In genomic region chr3:143973352-143974021, GRCh38 we compare ENCODE assay signal across 3 cellular contexts.
TF ChIP-seq lines count a peak whose summit lies in the region.

No MANE protein-coding gene starts in this region.

TF ChIP-seq in SK-N-SH, 30 proteins besides CTCF, POLR2A, EP300 and RAD21:
- TF ChIP-seq ZBTB33 (IDR thresholded peaks at IDR 0.05; ENCODE audit: borderline replicate concordance, low read depth) = no peak
- TF ChIP-seq NFIC (IDR thresholded peaks at IDR 0.05; ENCODE audit: borderline replicate concordance) = no peak
- TF ChIP-seq RFX5 (IDR thresholded peaks at IDR 0.05; ENCODE audit: low read length) = no peak
- no peak for TF ChIP-seq FOXJ3 (CRISPR knock-in tag; IDR thresholded peaks at IDR 0.05)
- TF ChIP-seq JUND (IDR thresholded peaks at IDR 0.05) = no peak
- TF ChIP-seq TEAD4 (IDR thresholded peaks at IDR 0.05; ENCODE audit: borderline replicate concordance, insufficient read depth) = no peak
- no peak for TF ChIP-seq MEF2A (IDR thresholded peaks at IDR 0.05; ENCODE audit: borderline replicate concordance, low read depth)
- no peak for TF ChIP-seq SMC3 (IDR thresholded peaks at IDR 0.05; ENCODE audit: low read depth, low read length)
- no peak for TF ChIP-seq IRF3 (IDR thresholded peaks at IDR 0.05; ENCODE audit: low read depth, low read length)
- no peak for TF ChIP-seq USF2 (IDR thresholded peaks at IDR 0.05; ENCODE audit: borderline replicate concordance, low read depth, low read length)
- TF ChIP-seq EZH2phosphoT487 (IDR thresholded peaks at IDR 0.05; ENCODE audit: borderline replicate concordance, low read depth) = no peak
- TF ChIP-seq RXRA (IDR thresholded peaks at IDR 0.05; ENCODE audit: borderline replicate concordance, low read depth) = no peak
- TF ChIP-seq POLR2AphosphoS5 (IDR thresholded peaks at IDR 0.05; ENCODE audit: low read depth, low read length) = no peak
- TF ChIP-seq RCOR1 (IDR thresholded peaks at IDR 0.05; ENCODE audit: low read length) = no peak
- TF ChIP-seq FOXM1 (IDR thresholded peaks at IDR 0.05; ENCODE audit: low read depth) = no peak
- TF ChIP-seq, protein P1, sequence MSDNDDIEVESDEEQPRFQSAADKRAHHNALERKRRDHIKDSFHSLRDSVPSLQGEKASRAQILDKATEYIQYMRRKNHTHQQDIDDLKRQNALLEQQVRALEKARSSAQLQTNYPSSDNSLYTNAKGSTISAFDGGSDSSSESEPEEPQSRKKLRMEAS (IDR thresholded peaks at IDR 0.05; ENCODE audit: low read depth) = no peak
- no peak for TF ChIP-seq SIN3A (IDR thresholded peaks at IDR 0.05; ENCODE audit: borderline replicate concordance, low read depth, low read length)
TF ChIP-seq in SK-N-SH: peak in this region for 0.

TF ChIP-seq in SK-N-SH treated with all-trans-retinoic acid at 6 μM for 48 hours, 23 proteins besides CTCF, POLR2A, EP300 and RAD21:
- TF ChIP-seq POU6F1 (CRISPR knock-in tag; IDR thresholded peaks at IDR 0.05; ENCODE audit: borderline replicate concordance, low read depth) (no peak), OSR1 (CRISPR knock-in tag; IDR thresholded peaks at IDR 0.05) (no peak), ESRRG (CRISPR knock-in tag; IDR thresholded peaks at IDR 0.05) (no peak), RARB (CRISPR knock-in tag; IDR thresholded peaks at IDR 0.05) (no peak), ZFP30 (CRISPR knock-in tag; IDR thresholded peaks at IDR 0.05) (no peak), ZNF8 (CRISPR knock-in tag; IDR thresholded peaks at IDR 0.05) (no peak), PPARA (CRISPR knock-in tag; IDR thresholded peaks at IDR 0.05; ENCODE audit: borderline replicate concordance) (no peak), BACH2 (CRISPR knock-in tag; IDR thresholded peaks at IDR 0.05; ENCODE audit: borderline replicate concordance) (no peak), TOX (CRISPR knock-in tag; IDR thresholded peaks at IDR 0.05; ENCODE audit: borderline replicate concordance) (no peak), ZC3H10 (CRISPR knock-in tag; IDR thresholded peaks at IDR 0.05) (no peak), ZNF70 (CRISPR knock-in tag; IDR thresholded peaks at IDR 0.05) (no peak), ISL1 (CRISPR knock-in tag; IDR thresholded peaks at IDR 0.05) (no peak), ARNTL (CRISPR knock-in tag; IDR thresholded peaks at IDR 0.05; ENCODE audit: borderline replicate concordance, low read depth) (no peak), ZFP3 (CRISPR knock-in tag; IDR thresholded peaks at IDR 0.05) (no peak), GLIS3 (CRISPR knock-in tag; IDR thresholded peaks at IDR 0.05) (no peak)
- TF ChIP-seq, protein P2, sequence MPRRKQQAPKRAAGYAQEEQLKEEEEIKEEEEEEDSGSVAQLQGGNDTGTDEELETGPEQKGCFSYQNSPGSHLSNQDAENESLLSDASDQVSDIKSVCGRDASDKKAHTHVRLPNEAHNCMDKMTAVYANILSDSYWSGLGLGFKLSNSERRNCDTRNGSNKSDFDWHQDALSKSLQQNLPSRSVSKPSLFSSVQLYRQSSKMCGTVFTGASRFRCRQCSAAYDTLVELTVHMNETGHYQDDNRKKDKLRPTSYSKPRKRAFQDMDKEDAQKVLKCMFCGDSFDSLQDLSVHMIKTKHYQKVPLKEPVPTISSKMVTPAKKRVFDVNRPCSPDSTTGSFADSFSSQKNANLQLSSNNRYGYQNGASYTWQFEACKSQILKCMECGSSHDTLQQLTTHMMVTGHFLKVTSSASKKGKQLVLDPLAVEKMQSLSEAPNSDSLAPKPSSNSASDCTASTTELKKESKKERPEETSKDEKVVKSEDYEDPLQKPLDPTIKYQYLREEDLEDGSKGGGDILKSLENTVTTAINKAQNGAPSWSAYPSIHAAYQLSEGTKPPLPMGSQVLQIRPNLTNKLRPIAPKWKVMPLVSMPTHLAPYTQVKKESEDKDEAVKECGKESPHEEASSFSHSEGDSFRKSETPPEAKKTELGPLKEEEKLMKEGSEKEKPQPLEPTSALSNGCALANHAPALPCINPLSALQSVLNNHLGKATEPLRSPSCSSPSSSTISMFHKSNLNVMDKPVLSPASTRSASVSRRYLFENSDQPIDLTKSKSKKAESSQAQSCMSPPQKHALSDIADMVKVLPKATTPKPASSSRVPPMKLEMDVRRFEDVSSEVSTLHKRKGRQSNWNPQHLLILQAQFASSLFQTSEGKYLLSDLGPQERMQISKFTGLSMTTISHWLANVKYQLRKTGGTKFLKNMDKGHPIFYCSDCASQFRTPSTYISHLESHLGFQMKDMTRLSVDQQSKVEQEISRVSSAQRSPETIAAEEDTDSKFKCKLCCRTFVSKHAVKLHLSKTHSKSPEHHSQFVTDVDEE (CRISPR knock-in tag; IDR thresholded peaks at IDR 0.05) = no peak
- TF ChIP-seq, protein P3, sequence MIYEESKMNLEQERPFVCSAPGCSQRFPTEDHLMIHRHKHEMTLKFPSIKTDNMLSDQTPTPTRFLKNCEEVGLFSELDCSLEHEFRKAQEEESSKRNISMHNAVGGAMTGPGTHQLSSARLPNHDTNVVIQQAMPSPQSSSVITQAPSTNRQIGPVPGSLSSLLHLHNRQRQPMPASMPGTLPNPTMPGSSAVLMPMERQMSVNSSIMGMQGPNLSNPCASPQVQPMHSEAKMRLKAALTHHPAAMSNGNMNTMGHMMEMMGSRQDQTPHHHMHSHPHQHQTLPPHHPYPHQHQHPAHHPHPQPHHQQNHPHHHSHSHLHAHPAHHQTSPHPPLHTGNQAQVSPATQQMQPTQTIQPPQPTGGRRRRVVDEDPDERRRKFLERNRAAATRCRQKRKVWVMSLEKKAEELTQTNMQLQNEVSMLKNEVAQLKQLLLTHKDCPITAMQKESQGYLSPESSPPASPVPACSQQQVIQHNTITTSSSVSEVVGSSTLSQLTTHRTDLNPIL (CRISPR knock-in tag; IDR thresholded peaks at IDR 0.05; ENCODE audit: low read depth) = no peak
TF ChIP-seq in SK-N-SH treated with all-trans-retinoic acid at 6 μM for 48 hours: peak in this region for 0.

TF ChIP-seq in HepG2, 621 proteins besides CTCF, POLR2A, EP300 and RAD21 (continued from another document and continues in another):
- TF ChIP-seq, protein P4, sequence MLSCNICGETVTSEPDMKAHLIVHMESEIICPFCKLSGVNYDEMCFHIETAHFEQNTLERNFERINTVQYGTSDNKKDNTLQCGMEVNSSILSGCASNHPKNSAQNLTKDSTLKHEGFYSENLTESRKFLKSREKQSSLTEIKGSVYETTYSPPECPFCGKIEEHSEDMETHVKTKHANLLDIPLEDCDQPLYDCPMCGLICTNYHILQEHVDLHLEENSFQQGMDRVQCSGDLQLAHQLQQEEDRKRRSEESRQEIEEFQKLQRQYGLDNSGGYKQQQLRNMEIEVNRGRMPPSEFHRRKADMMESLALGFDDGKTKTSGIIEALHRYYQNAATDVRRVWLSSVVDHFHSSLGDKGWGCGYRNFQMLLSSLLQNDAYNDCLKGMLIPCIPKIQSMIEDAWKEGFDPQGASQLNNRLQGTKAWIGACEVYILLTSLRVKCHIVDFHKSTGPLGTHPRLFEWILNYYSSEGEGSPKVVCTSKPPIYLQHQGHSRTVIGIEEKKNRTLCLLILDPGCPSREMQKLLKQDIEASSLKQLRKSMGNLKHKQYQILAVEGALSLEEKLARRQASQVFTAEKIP (CRISPR knock-in tag; IDR thresholded peaks at IDR 0.05; ENCODE audit: borderline replicate concordance) = no peak
- TF ChIP-seq ZFP90 (CRISPR knock-in tag; IDR thresholded peaks at IDR 0.05; ENCODE audit: borderline replicate concordance) = no peak
- TF ChIP-seq ZNF562 (CRISPR knock-in tag; IDR thresholded peaks at IDR 0.05; ENCODE audit: borderline replicate concordance) = no peak
- TF ChIP-seq, protein P5, sequence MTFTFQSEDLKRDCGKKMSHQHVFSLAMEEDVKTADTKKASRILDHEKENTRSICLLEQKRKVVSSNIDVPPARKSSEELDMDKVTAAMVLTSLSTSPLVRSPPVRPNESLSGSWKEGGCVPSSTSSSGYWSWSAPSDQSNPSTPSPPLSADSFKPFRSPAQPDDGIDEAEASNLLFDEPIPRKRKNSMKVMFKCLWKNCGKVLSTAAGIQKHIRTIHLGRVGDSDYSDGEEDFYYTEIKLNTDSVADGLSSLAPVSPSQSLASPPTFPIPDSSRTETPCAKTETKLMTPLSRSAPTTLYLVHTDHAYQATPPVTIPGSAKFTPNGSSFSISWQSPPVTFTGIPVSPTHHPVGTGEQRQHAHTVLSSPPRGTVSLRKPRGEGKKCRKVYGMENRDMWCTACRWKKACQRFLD (CRISPR knock-in tag; IDR thresholded peaks at IDR 0.05; ENCODE audit: borderline replicate concordance) = no peak
- no peak for TF ChIP-seq HNRNPUL1 (IDR thresholded peaks at IDR 0.05; ENCODE audit: low read depth, low read length)
- peak; percentile 55; the same call in 1 of the 2 replicates for TF ChIP-seq RXRB (CRISPR knock-in tag; IDR thresholded peaks at IDR 0.05; ENCODE audit: borderline replicate concordance)
- TF ChIP-seq, protein P6, sequence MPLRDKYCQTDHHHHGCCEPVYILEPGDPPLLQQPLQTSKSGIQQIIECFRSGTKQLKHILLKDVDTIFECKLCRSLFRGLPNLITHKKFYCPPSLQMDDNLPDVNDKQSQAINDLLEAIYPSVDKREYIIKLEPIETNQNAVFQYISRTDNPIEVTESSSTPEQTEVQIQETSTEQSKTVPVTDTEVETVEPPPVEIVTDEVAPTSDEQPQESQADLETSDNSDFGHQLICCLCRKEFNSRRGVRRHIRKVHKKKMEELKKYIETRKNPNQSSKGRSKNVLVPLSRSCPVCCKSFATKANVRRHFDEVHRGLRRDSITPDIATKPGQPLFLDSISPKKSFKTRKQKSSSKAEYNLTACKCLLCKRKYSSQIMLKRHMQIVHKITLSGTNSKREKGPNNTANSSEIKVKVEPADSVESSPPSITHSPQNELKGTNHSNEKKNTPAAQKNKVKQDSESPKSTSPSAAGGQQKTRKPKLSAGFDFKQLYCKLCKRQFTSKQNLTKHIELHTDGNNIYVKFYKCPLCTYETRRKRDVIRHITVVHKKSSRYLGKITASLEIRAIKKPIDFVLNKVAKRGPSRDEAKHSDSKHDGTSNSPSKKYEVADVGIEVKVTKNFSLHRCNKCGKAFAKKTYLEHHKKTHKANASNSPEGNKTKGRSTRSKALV (CRISPR knock-in tag; IDR thresholded peaks at IDR 0.05) = no peak
- TF ChIP-seq, protein P7, sequence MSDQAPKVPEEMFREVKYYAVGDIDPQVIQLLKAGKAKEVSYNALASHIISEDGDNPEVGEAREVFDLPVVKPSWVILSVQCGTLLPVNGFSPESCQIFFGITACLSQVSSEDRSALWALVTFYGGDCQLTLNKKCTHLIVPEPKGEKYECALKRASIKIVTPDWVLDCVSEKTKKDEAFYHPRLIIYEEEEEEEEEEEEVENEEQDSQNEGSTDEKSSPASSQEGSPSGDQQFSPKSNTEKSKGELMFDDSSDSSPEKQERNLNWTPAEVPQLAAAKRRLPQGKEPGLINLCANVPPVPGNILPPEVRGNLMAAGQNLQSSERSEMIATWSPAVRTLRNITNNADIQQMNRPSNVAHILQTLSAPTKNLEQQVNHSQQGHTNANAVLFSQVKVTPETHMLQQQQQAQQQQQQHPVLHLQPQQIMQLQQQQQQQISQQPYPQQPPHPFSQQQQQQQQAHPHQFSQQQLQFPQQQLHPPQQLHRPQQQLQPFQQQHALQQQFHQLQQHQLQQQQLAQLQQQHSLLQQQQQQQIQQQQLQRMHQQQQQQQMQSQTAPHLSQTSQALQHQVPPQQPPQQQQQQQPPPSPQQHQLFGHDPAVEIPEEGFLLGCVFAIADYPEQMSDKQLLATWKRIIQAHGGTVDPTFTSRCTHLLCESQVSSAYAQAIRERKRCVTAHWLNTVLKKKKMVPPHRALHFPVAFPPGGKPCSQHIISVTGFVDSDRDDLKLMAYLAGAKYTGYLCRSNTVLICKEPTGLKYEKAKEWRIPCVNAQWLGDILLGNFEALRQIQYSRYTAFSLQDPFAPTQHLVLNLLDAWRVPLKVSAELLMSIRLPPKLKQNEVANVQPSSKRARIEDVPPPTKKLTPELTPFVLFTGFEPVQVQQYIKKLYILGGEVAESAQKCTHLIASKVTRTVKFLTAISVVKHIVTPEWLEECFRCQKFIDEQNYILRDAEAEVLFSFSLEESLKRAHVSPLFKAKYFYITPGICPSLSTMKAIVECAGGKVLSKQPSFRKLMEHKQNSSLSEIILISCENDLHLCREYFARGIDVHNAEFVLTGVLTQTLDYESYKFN (CRISPR knock-in tag; conservative IDR thresholded peaks at IDR 0.05) = peak; percentile 69
- no peak for TF ChIP-seq ZNF30 (CRISPR knock-in tag; IDR thresholded peaks at IDR 0.05)
- no peak for TF ChIP-seq MAFK (conservative IDR thresholded peaks at IDR 0.05 in 1 of 2, IDR thresholded peaks at IDR 0.05 in 1 of 2; ENCODE audit: low read length in 2 of 2)
- TF ChIP-seq ZNF878 (CRISPR knock-in tag; IDR thresholded peaks at IDR 0.05) = 0 out of 2 replicates have a peak, but pooled peaks have one; percentile 37
- no peak for TF ChIP-seq PHF5A (CRISPR knock-in tag; IDR thresholded peaks at IDR 0.05; ENCODE audit: low read depth, unreplicated experiment)
- no peak for TF ChIP-seq HMGXB3 (CRISPR knock-in tag; IDR thresholded peaks at IDR 0.05; ENCODE audit: borderline replicate concordance)
- no peak for TF ChIP-seq ZFP37 (CRISPR knock-in tag; IDR thresholded peaks at IDR 0.05; ENCODE audit: borderline replicate concordance)
- TF ChIP-seq ZNF121 (CRISPR knock-in tag; IDR thresholded peaks at IDR 0.05) = no peak
- TF ChIP-seq FOXK1 (CRISPR knock-in tag; IDR thresholded peaks at IDR 0.05; ENCODE audit: borderline replicate concordance, low read depth) = peak; percentile 33; the same call in 1 of the 2 replicates
- TF ChIP-seq, protein P8, sequence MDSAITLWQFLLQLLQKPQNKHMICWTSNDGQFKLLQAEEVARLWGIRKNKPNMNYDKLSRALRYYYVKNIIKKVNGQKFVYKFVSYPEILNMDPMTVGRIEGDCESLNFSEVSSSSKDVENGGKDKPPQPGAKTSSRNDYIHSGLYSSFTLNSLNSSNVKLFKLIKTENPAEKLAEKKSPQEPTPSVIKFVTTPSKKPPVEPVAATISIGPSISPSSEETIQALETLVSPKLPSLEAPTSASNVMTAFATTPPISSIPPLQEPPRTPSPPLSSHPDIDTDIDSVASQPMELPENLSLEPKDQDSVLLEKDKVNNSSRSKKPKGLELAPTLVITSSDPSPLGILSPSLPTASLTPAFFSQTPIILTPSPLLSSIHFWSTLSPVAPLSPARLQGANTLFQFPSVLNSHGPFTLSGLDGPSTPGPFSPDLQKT (CRISPR knock-in tag; IDR thresholded peaks at IDR 0.05; ENCODE audit: borderline replicate concordance) = no peak
- no peak for TF ChIP-seq KMT2A (CRISPR knock-in tag; IDR thresholded peaks at IDR 0.05)
